Comparison of ENCODE assay signal across 20 cellular contexts in genomic region chr6:158767714-158768113, GRCh38. TPM values are rescaled to one million over a fixed set of nuclear protein-coding genes. Genes with fewer than 3 reads are reported as not detected.
DNase-seq lines count a peak whose midpoint lies in the region; ATAC-seq, FAIRE-seq and TF ChIP-seq lines count a peak whose summit lies in the region.
"Had no signal": no experiment of that assay in that cellular context is flagged by ENCODE, and none has a peak within 500 bp of the region (broad histone marks: within the 10 kb centered on the region; RNA-seq: fewer than 3 reads in every experiment).

No MANE protein-coding gene starts in this region.

- no peak overlapping the region for H3K4me3 ChIP-seq in H1 (ENCODE audit: extremely low read depth in 1 of 4, insufficient read depth in 2 of 4, low read depth in 3 of 4, low read length in 4 of 4)
- H3K4me3 ChIP-seq: A549, upper lobe of left lung had no signal

- no peak overlapping the region for H3K9ac ChIP-seq in H1 (replicated peaks in 1 of 4; ENCODE audit: extremely low read depth in 1 of 4, low read depth in 3 of 4, low read length in 3 of 4)

- peak overlapping the region; percentile 56 for H3K27ac Mint-ChIP-seq in activated CD8-positive, alpha-beta memory T cell treated with anti-CD3 and anti-CD28 coated beads, Interleukin-2, amount 10 ng/mL, durations not matched to agents 7 days and 5 days
- H3K27ac Mint-ChIP-seq in progenitor cell of endocrine pancreas = peak overlapping the region; percentile 75

- no peak overlapping the region for H2BK12ac ChIP-seq in H1 (ENCODE audit: low read depth, low read length)

- H2BK120ac ChIP-seq in H1 (replicated peaks; ENCODE audit: low read depth, low read length) = no peak overlapping the region

- no peak for ATAC-seq in activated CD8-positive, alpha-beta memory T cell treated with anti-CD3 and anti-CD28 coated beads, Interleukin-2, amount 10 ng/mL, durations not matched to agents 7 days and 5 days
- no peak for ATAC-seq in GM21825 (IDR thresholded peaks at IDR 0.05; ENCODE audit: unreplicated experiment)
- no peak for ATAC-seq in HG03565 (IDR thresholded peaks at IDR 0.05; ENCODE audit: unreplicated experiment)
- ATAC-seq: A549 had no signal

- no peak overlapping the region for H3K4me2 ChIP-seq in H1 (ENCODE audit: insufficient read depth in 1 of 2, low read depth in 2 of 2, low read length in 2 of 2)
- H3K4me2 ChIP-seq: A549 had no signal

- no peaks in the 10 kb centered on the region for H3K27me3 Mint-ChIP-seq in activated CD8-positive, alpha-beta memory T cell treated with anti-CD3 and anti-CD28 coated beads, Interleukin-2, amount 10 ng/mL, durations not matched to agents 7 days and 5 days
- no peaks in the 10 kb centered on the region for H3K27me3 Mint-ChIP-seq in progenitor cell of endocrine pancreas

- TF ChIP-seq RAD21 in H1 (IDR thresholded peaks at IDR 0.05 in 1 of 2, conservative IDR thresholded peaks at IDR 0.05 in 1 of 2; ENCODE audit: low read depth in 2 of 2, low read length in 2 of 2) = no peak

- no peak overlapping the region for H3K4ac ChIP-seq in H1 (replicated peaks; ENCODE audit: insufficient read length, low read depth, low read length)

- peaks cover 1 to 31% of the 10 kb centered on the region in 2 experiments for H4K20me1 ChIP-seq in H1 (replicated peaks in 1 of 2; ENCODE audit: control insufficient read depth in 1 of 2, insufficient read depth in 2 of 2, low read length in 2 of 2)

- no peaks in the 10 kb centered on the region; the same call in 1 of the 2 replicates for H3K23me2 ChIP-seq in H1 (ENCODE audit: low read depth, low read length)

- no peak overlapping the region for H4K5ac ChIP-seq in H1 (ENCODE audit: insufficient read length, low read depth, low read length)

- H3K4me3 Mint-ChIP-seq in activated CD8-positive, alpha-beta memory T cell treated with anti-CD3 and anti-CD28 coated beads, Interleukin-2, amount 10 ng/mL, durations not matched to agents 7 days and 5 days = no peak overlapping the region
- no peak overlapping the region for H3K4me3 Mint-ChIP-seq in progenitor cell of endocrine pancreas (ENCODE audit: low read depth)

- H2BK20ac ChIP-seq in H1 (ENCODE audit: low read length) = no peak overlapping the region

- H3K9me3 ChIP-seq in H1 (ENCODE audit: insufficient read depth in 2 of 2, low read depth in 1 of 2, low read length in 1 of 2) = no peaks in the 10 kb centered on the region
- H3K9me3 ChIP-seq: A549, upper lobe of left lung had no signal

- H3K4me1 ChIP-seq in H1 (replicated peaks in 1 of 4; ENCODE audit: control insufficient read depth in 3 of 4, insufficient read depth in 4 of 4, low read length in 3 of 4) = peaks cover 0 to 2% (median 0%) of the 10 kb centered on the region in 4 experiments; a peak in 2 of 7 replicates
- H3K4me1 ChIP-seq: A549, upper lobe of left lung had no signal

- no peak for TF ChIP-seq POLR2A in H1 (IDR thresholded peaks at IDR 0.05; ENCODE audit: control extremely low read depth in 1 of 2, low read depth in 2 of 2, low read length in 2 of 2)

- H3K4me1 Mint-ChIP-seq in activated CD8-positive, alpha-beta memory T cell treated with anti-CD3 and anti-CD28 coated beads, Interleukin-2, amount 10 ng/mL, durations not matched to agents 7 days and 5 days = peaks cover 4% of the 10 kb centered on the region
- peaks cover 15% of the 10 kb centered on the region for H3K4me1 Mint-ChIP-seq in progenitor cell of endocrine pancreas (ENCODE audit: low read depth)

- no peak for TF ChIP-seq EP300 in H1 (IDR thresholded peaks at IDR 0.05; ENCODE audit: borderline replicate concordance in 1 of 2, low read depth in 2 of 2, low read length in 2 of 2)

- no peak overlapping the region for H2BK5ac ChIP-seq in H1 (ENCODE audit: low read depth, low read length)

- POLR2A ChIA-PET in RWPE1 (lab: Yijun Ruan, JAX; ENCODE audit: low non-redundant PET) = no interaction called here
- POLR2A ChIA-PET in H1 (lab: Charles Lee; ENCODE audit: partially characterized antibody) = interaction anchor here (0.6 to 9.0 kb wide), 5 partner anchors 12 to 232 kb away, joined by 3 to 75 read pairs (median 3); partner anchors contain the start of gene RSPH3

- FAIRE-seq in H1 (lab: Jason Lieb, UNC) = no peak
- FAIRE-seq: A549, colon, GM18507, keratinocyte had no signal

- peaks cover 2% of the 10 kb centered on the region; the same call in 1 of the 2 replicates for H3K79me1 ChIP-seq in H1 (ENCODE audit: low read depth, low read length)

- H4K91ac ChIP-seq in H1 (replicated peaks; ENCODE audit: insufficient read length, low read length) = no peak overlapping the region

- H3K27ac ChIP-seq in RWPE1 = peak overlapping the region; percentile 84; the same call in 1 of the 2 replicates
- H3K27ac ChIP-seq in H1 (ENCODE audit: low read depth, low read length) = no peak overlapping the region
- H3K27ac ChIP-seq: A549, upper lobe of left lung had no signal

- 0 out of 4 replicates have a peak, but pooled peaks cover 0 to 5% of the 10 kb centered on the region in 2 experiments for H3K79me2 ChIP-seq in H1 (ENCODE audit: control insufficient read depth in 1 of 2, insufficient read depth in 2 of 2, low read length in 2 of 2)

- 91% methylated on average over 6 of the region's 6 CpGs; no CpG with 5 or more reads in 1 of the 2 experiments for WGBS in H1 (ENCODE audit: extremely low coverage in 1 of 2, insufficient coverage in 1 of 2, insufficient read length in 1 of 2, insufficient replicate concordance in 2 of 2, low coverage in 1 of 2, low lambda C conversion rate in 2 of 2, missing lambda C conversion rate in 1 of 2), 2 experiments

- H3K14ac ChIP-seq in H1 (ENCODE audit: insufficient read length) = no peak overlapping the region

- CTCF ChIA-PET in activated CD8-positive, alpha-beta memory T cell treated with anti-CD3 and anti-CD28 coated beads, Interleukin-2, amount 10 ng/mL, durations not matched to agents 7 days and 5 days (lab: Charles Lee) = no interaction called here
- CTCF ChIA-PET in RWPE1 (lab: Yijun Ruan, JAX) = interaction anchor here (0.5 to 0.7 kb wide), 2 partner anchors 8 to 589 kb away, joined by 3 read pairs; no protein-coding TSS in a partner anchor
- CTCF ChIA-PET in H1 (lab: Charles Lee; ENCODE audit: partially characterized antibody) = interaction anchor here (1.0 to 3.3 kb wide), 11 partner anchors 9 to 192 kb away, joined by 3 to 17 read pairs (median 5); no protein-coding TSS in a partner anchor

- no peak overlapping the region for H3K56ac ChIP-seq in H1 (replicated peaks; ENCODE audit: insufficient read length, low read depth, low read length)

- no peak overlapping the region for H2BK15ac ChIP-seq in H1 (ENCODE audit: low read length)

- H3K36me3 ChIP-seq in H1 (ENCODE audit: control insufficient read depth in 2 of 4, insufficient read depth in 4 of 4, low read length in 3 of 4) = peaks cover 55 to 83% (median 68%) of the 10 kb centered on the region in 4 experiments

- H3K9me3 Mint-ChIP-seq in activated CD8-positive, alpha-beta memory T cell treated with anti-CD3 and anti-CD28 coated beads, Interleukin-2, amount 10 ng/mL, durations not matched to agents 7 days and 5 days (ENCODE audit: low read depth) = no peaks in the 10 kb centered on the region
- no peaks in the 10 kb centered on the region for H3K9me3 Mint-ChIP-seq in progenitor cell of endocrine pancreas (ENCODE audit: low read depth)

- H2AFZ ChIP-seq in H1 (ENCODE audit: low read length) = no peak overlapping the region

- H3K27me3 ChIP-seq in H1 (replicated peaks in 1 of 4; ENCODE audit: control insufficient read depth in 3 of 4, extremely low read depth in 1 of 4, insufficient read depth in 3 of 4, low read length in 3 of 4) = no peaks in the 10 kb centered on the region
- H3K27me3 ChIP-seq: upper lobe of left lung had no signal

- H2AK5ac ChIP-seq in H1 (ENCODE audit: low read depth, low read length) = no peak overlapping the region

- H3K36me3 Mint-ChIP-seq in activated CD8-positive, alpha-beta memory T cell treated with anti-CD3 and anti-CD28 coated beads, Interleukin-2, amount 10 ng/mL, durations not matched to agents 7 days and 5 days = peaks cover 68% of the 10 kb centered on the region
- H3K36me3 Mint-ChIP-seq in progenitor cell of endocrine pancreas (ENCODE audit: insufficient read depth) = peaks cover 51% of the 10 kb centered on the region

- no peak overlapping the region for H3K23ac ChIP-seq in H1 (ENCODE audit: insufficient read length)

- no peak for DNase-seq in activated CD8-positive, alpha-beta memory T cell treated with anti-CD3 and anti-CD28 coated beads, Interleukin-2, amount 10 ng/mL, durations not matched to agents 7 days and 5 days
- no peak for DNase-seq in activated CD8-positive, alpha-beta memory T cell treated with anti-CD3 and anti-CD28 coated beads for 24 hours
- DNase-seq in RWPE1 (ENCODE audit: low spot score) (no peak), H1 (ENCODE audit: low read depth in 1 of 2, low spot score in 2 of 2) (no peak), progenitor cell of endocrine pancreas (ENCODE audit: low spot score, unreplicated experiment) (no peak), NCI-H1417 treated with DMSO at 0.1 percent for 48 hours (lab: John Stamatoyannopoulos, UW) (no peak)
- DNase-seq: activated CD4-positive, alpha-beta T cell treated with anti-CD3 and anti-CD28 coated beads, Interleukin-2, amount 50 U/mL, for 4 hours; COR-L47; erythroblast; MV-4-11; NCI-H2107; retina; T-helper 9 cell had no signal

- no peak overlapping the region for H4K8ac ChIP-seq in H1 (ENCODE audit: extremely low read depth, insufficient read depth, low read length)

- TF ChIP-seq CTCF in RWPE1 (conservative IDR thresholded peaks at IDR 0.05; ENCODE audit: low read depth) = no peak
- TF ChIP-seq CTCF in H1 (IDR thresholded peaks at IDR 0.05; ENCODE audit: control extremely low read depth in 1 of 3, insufficient read depth in 1 of 3, low read depth in 1 of 3, low read length in 3 of 3) = no peak
- no peak for TF ChIP-seq CTCF in progenitor cell of endocrine pancreas (IDR thresholded peaks at IDR 0.05; ENCODE audit: unreplicated experiment)

- no peak overlapping the region for H3K18ac ChIP-seq in H1 (ENCODE audit: extremely low read depth, low read length)

RNA-seq across cellular contexts. Expression of gene EZR, which starts 51.5 kb away (rescaled TPM):
- 100 to 1,000 TPM; 187 to 214 TPM for total RNA-seq in activated CD8-positive, alpha-beta memory T cell treated with anti-CD3 and anti-CD28 coated beads, Interleukin-2, amount 10 ng/mL, durations not matched to agents 7 days and 5 days
- total RNA-seq in H1 (2021; fragmentation: NEBNext Ultra II Directional; extraction: Animal tissue kit (Norgen Biotek cat#: 25700)) = 286 and 287 TPM in 2 replicates
- polyA plus RNA-seq in H1 (2011; rRNA removed) = 122 and 138 TPM in 2 replicates
- polyA plus RNA-seq in H1 (2011; cell fraction: cytosol; rRNA removed) = 180 TPM
- 214 TPM for polyA plus RNA-seq in H1 (2011; cell fraction: nucleus; rRNA removed)
- 182 to 212 TPM (median 197 TPM) in 4 replicates for polyA plus RNA-seq in H1 (2012, experiment 1 of 2)
- polyA plus RNA-seq in H1 (2012, experiment 2 of 2) = 94.1 TPM
- 180 TPM for polyA plus RNA-seq in H1 (2013, experiment 1 of 2)
- 182 TPM for polyA plus RNA-seq in H1 (2013, experiment 2 of 2)
- polyA minus RNA-seq in H1 (2011; rRNA and poly(A)+ RNA removed) = 153 and 157 TPM in 2 replicates
- 91.7 TPM for polyA minus RNA-seq in H1 (2011; cell fraction: cytosol; rRNA and poly(A)+ RNA removed)
- 77.4 TPM for polyA minus RNA-seq in H1 (2011; cell fraction: nucleus; rRNA and poly(A)+ RNA removed)
- 258 and 274 TPM in 2 replicates for total RNA-seq in progenitor cell of endocrine pancreas
